Comparison of ENCODE assay signal across 17 cellular contexts in the genomic region with DNA sequence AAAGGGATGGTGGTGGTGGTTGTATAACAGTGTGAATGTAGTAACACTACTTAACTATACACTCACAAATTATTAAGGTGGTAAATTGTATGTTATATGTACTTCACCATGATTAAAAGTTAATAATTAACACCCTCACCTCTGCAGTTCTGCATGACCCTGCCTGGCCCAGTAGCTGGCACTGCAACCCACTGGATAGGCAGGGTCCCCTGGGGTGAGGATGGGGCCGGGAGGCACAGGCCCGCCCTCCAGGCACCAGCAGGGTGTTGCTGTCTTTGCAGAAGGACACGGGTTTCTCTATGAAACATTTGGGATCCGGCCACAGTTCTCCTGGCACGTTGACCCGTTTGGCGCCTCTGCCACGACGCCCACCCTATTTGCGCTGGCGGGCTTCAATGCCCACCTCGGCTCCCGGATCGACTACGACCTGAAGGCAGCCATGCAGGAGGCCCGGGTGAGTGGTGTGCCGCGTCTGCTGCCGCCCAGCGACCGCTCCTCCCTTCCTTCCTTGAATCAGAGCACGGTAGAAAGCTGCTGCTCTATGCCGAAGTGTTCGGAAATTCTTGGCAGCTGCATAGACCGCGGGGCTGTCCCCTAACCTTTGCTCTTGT. TPM values are rescaled to one million over a fixed set of nuclear protein-coding genes. Genes with fewer than 3 reads are reported as not detected.
DNase-seq lines count a peak whose midpoint lies in the region; ATAC-seq, FAIRE-seq and TF ChIP-seq lines count a peak whose summit lies in the region.
"Had no signal": no experiment of that assay in that cellular context is flagged by ENCODE, and none has a peak within 500 bp of the region (broad histone marks: within the 10 kb centered on the region; RNA-seq: fewer than 3 reads in every experiment).

No MANE protein-coding gene starts in this region.

- no CpG with 5 or more reads among the region's 26 CpGs for WGBS in H9 (ENCODE audit: extremely low coverage, insufficient read length, low lambda C conversion rate)

- H3K4me3 ChIP-seq in kidney (ENCODE audit: low read length in 2 of 2), result no peak overlapping the region
- H3K4me3 ChIP-seq: A549 had no signal

- no peaks in the 10 kb centered on the region for H3K27me3 Mint-ChIP-seq in stimulated activated naive CD8-positive, alpha-beta T cell treated with anti-CD3 and anti-CD28 coated beads, Interleukin-15, amount 100 ng/mL, for 72 hours
- peaks cover 3% of the 10 kb centered on the region for H3K27me3 Mint-ChIP-seq in H9 (ENCODE audit: low read depth)
- H3K27me3 Mint-ChIP-seq: CD4-positive, alpha-beta memory T cell had no signal

- H2AFZ ChIP-seq in H9 (ENCODE audit: low read length), result no peak overlapping the region

- H3K4ac ChIP-seq in H9 (ENCODE audit: low read depth, low read length), result no peak overlapping the region

- CTCF ChIA-PET in HEK293T (lab: Yijun Ruan, JAX), result no interaction called here

- no peak overlapping the region for H2BK12ac ChIP-seq in H9 (ENCODE audit: insufficient read length, low read depth, low read length)

- H3K9me3 Mint-ChIP-seq in stimulated activated naive CD8-positive, alpha-beta T cell treated with anti-CD3 and anti-CD28 coated beads, Interleukin-15, amount 100 ng/mL, for 72 hours, result peaks cover 0 to 5% of the 10 kb centered on the region in 2 donors
- H3K9me3 Mint-ChIP-seq in H9, result peaks cover 8 to 9% of the 10 kb centered on the region in 2 experiments; a peak in 4 of 5 replicates

- no peak overlapping the region for H3K4me3 Mint-ChIP-seq in stimulated activated naive CD8-positive, alpha-beta T cell treated with anti-CD3 and anti-CD28 coated beads, Interleukin-15, amount 100 ng/mL, for 72 hours
- no peak overlapping the region for H3K4me3 Mint-ChIP-seq in H9
- H3K4me3 Mint-ChIP-seq: CD4-positive, alpha-beta memory T cell had no signal

- no peak overlapping the region for H3K56ac ChIP-seq in H9 (ENCODE audit: insufficient read length, low read depth, low read length)

- H2BK20ac ChIP-seq in H9 (ENCODE audit: low read depth, low read length, poor library complexity, severe bottlenecking), result no peak overlapping the region

- H3K36me3 ChIP-seq in kidney (ENCODE audit: control insufficient read depth in 1 of 2, insufficient read depth in 2 of 2, low read length in 2 of 2), result no peaks in the 10 kb centered on the region
- H3K36me3 ChIP-seq: BE2C had no signal

- no peak overlapping the region for H3K18ac ChIP-seq in H9 (ENCODE audit: insufficient read length, low read depth, low read length)

- H4K20me1 ChIP-seq in H9 (ENCODE audit: control insufficient read depth, insufficient read depth, insufficient read length), result no peaks in the 10 kb centered on the region

- no peak overlapping the region; the same call in 1 of the 2 replicates for H3K14ac ChIP-seq in H9 (ENCODE audit: insufficient read depth, low read length)

- H3K9me3 ChIP-seq in H9 (ENCODE audit: control insufficient read depth, low read depth, low read length) (no peaks in the 10 kb centered on the region), kidney (ENCODE audit: control insufficient read depth in 1 of 2, low read length in 2 of 2) (peaks cover 0 to 5% of the 10 kb centered on the region in 2 donors)
- H3K9me3 ChIP-seq: A549, BE2C had no signal

- H2BK15ac ChIP-seq in H9 (ENCODE audit: low read depth, low read length), result no peak overlapping the region

- H3K27ac ChIP-seq in H9 (ENCODE audit: insufficient read length, low read depth, low read length) (no peak overlapping the region), kidney (ENCODE audit: low read depth in 2 of 2, low read length in 2 of 2) (no peak overlapping the region)
- H3K27ac ChIP-seq: A549, C4-2B had no signal

- no peak overlapping the region for H3T11ph ChIP-seq in H9 (ENCODE audit: low read length)

- H2AK5ac ChIP-seq in H9 (ENCODE audit: insufficient read length, low read length), result no peak overlapping the region

- H3K4me1 Mint-ChIP-seq in stimulated activated naive CD8-positive, alpha-beta T cell treated with anti-CD3 and anti-CD28 coated beads, Interleukin-15, amount 100 ng/mL, for 72 hours, result no peaks in the 10 kb centered on the region
- no peaks in the 10 kb centered on the region for H3K4me1 Mint-ChIP-seq in H9

- intact Hi-C loops in kidney (cut with DNase I), result no loop called here

- no peak overlapping the region for H2BK120ac ChIP-seq in H9 (ENCODE audit: low read depth, low read length, poor library complexity, severe bottlenecking)

- no peaks in the 10 kb centered on the region for H3K79me2 ChIP-seq in H9 (ENCODE audit: insufficient read depth, low read length)

- H3K27ac Mint-ChIP-seq in stimulated activated naive CD8-positive, alpha-beta T cell treated with anti-CD3 and anti-CD28 coated beads, Interleukin-15, amount 100 ng/mL, for 72 hours, result peak overlapping the region in 1 of 2 donors; percentile 42
- no peak overlapping the region for H3K27ac Mint-ChIP-seq in H9
- H3K27ac Mint-ChIP-seq: CD4-positive, alpha-beta memory T cell had no signal

- H3K4me1 ChIP-seq in H9 (ENCODE audit: insufficient read depth, low read length) (no peaks in the 10 kb centered on the region), kidney (ENCODE audit: control insufficient read depth in 1 of 2, insufficient read depth in 1 of 2, low read depth in 1 of 2, low read length in 2 of 2) (no peaks in the 10 kb centered on the region)
- H3K4me1 ChIP-seq: A549, BE2C had no signal

- FAIRE-seq in kidney (lab: Jason Lieb, UNC), result no peak
- FAIRE-seq: A549, D721Med had no signal

- H3K9ac ChIP-seq in H9 (ENCODE audit: extremely low read depth, insufficient read length, low read length), result no peak overlapping the region
- no peak overlapping the region for H3K9ac ChIP-seq in kidney (ENCODE audit: low read length in 2 of 2)

- ATAC-seq in stimulated activated naive CD8-positive, alpha-beta T cell treated with anti-CD3 and anti-CD28 coated beads, Interleukin-15, amount 100 ng/mL, for 72 hours, result peak; percentile 32
- no peak for ATAC-seq in stimulated activated naive CD8-positive, alpha-beta T cell treated with anti-CD3 and anti-CD28 coated beads, Interleukin-15, Interleukin-2, amounts not matched to agents 100 U/mL and 50 U/mL, for 24 hours
- no peak for ATAC-seq in HG03025 (IDR thresholded peaks at IDR 0.05; ENCODE audit: low FRiP score, unreplicated experiment)
- no peak for ATAC-seq in HG03280 (IDR thresholded peaks at IDR 0.05; ENCODE audit: unreplicated experiment)
- ATAC-seq: A549 had no signal

- no peaks in the 10 kb centered on the region for H3K27me3 ChIP-seq in H9 (ENCODE audit: insufficient read depth, low read length)
- H3K27me3 ChIP-seq: BE2C had no signal

- H3K36me3 Mint-ChIP-seq in H9 (ENCODE audit: insufficient read depth in 1 of 3, low read depth in 3 of 3), result peaks cover 0 to 18% (median 0%) of the 10 kb centered on the region in 3 experiments; a peak in 5 of 7 replicates

- no peak overlapping the region for H3K4me2 ChIP-seq in H9 (ENCODE audit: insufficient read depth, insufficient read length, low read length)
- H3K4me2 ChIP-seq: A549 had no signal

- H4K8ac ChIP-seq in H9 (replicated peaks; ENCODE audit: insufficient read length, low read depth, low read length), result no peak overlapping the region

- no peak overlapping the region for H4K91ac ChIP-seq in H9 (ENCODE audit: insufficient read length, low read depth, low read length)

- no peak overlapping the region for H4K5ac ChIP-seq in H9 (ENCODE audit: insufficient read length, low read depth, low read length)

- H3K79me1 ChIP-seq in H9 (ENCODE audit: insufficient read depth, low read depth, low read length, poor library complexity, severe bottlenecking), result no peaks in the 10 kb centered on the region

- no peak overlapping the region for H3K23ac ChIP-seq in H9 (ENCODE audit: insufficient read length, low read depth, low read length)

- 0 out of 3 replicates have a peak, but pooled peaks have one; percentile 16 for TF ChIP-seq CTCF in H9 (conservative IDR thresholded peaks at IDR 0.05)
- TF ChIP-seq CTCF in kidney (IDR thresholded peaks at IDR 0.05; ENCODE audit: borderline replicate concordance, extremely low read depth, insufficient read depth), result no peak

- DNase-seq in stimulated activated naive CD8-positive, alpha-beta T cell treated with anti-CD3 and anti-CD28 coated beads, Interleukin-15, amount 100 ng/mL, for 72 hours, result no peak
- no peak for DNase-seq in stimulated activated naive CD8-positive, alpha-beta T cell treated with anti-CD3 and anti-CD28 coated beads, Interleukin-15, Interleukin-2, amounts not matched to agents 100 U/mL and 50 U/mL, for 24 hours
- DNase-seq in H9 (no peak), kidney (peak; percentile 57), HEK293T (ENCODE audit: extremely low spot score) (no peak)
- DNase-seq: BE2C; CD4-positive, alpha-beta memory T cell; COR-L47; DMS153; HCEC 1CT; IMR-90; KBM-7 had no signal

- H3K23me2 ChIP-seq in H9 (ENCODE audit: insufficient read length, low read depth, low read length, poor library complexity, severe bottlenecking), result no peaks in the 10 kb centered on the region

- H2BK5ac ChIP-seq in H9 (ENCODE audit: insufficient read length, low read length), result no peak overlapping the region

- POLR2A ChIA-PET in HEK293T (lab: Yijun Ruan, JAX), result interaction anchor here (1.3 kb wide), 1 partner anchor 13 kb away, joined by 3 read pairs; no protein-coding TSS in a partner anchor

TF ChIP-seq in HEK293T, 16 proteins besides CTCF, POLR2A, EP300 and RAD21 (continues in another document):
- TF ChIP-seq FOXK2 (IDR thresholded peaks at IDR 0.05), result no peak
- no peak for TF ChIP-seq SP1 (IDR thresholded peaks at IDR 0.05)
- no peak for TF ChIP-seq ELF4 (IDR thresholded peaks at IDR 0.05)
- TF ChIP-seq L3MBTL2 (conservative IDR thresholded peaks at IDR 0.05), result no peak
- no peak for TF ChIP-seq LEF1 (IDR thresholded peaks at IDR 0.05; ENCODE audit: borderline replicate concordance)
- no peak for TF ChIP-seq SUZ12 (IDR thresholded peaks at IDR 0.05)
- no peak for TF ChIP-seq NFRKB (IDR thresholded peaks at IDR 0.05)
- TF ChIP-seq ZNF384 (IDR thresholded peaks at IDR 0.05), result no peak
- TF ChIP-seq PKNOX1 (IDR thresholded peaks at IDR 0.05), result no peak
- no peak for TF ChIP-seq TARDBP (IDR thresholded peaks at IDR 0.05)
- TF ChIP-seq BHLHE40 (IDR thresholded peaks at IDR 0.05; ENCODE audit: borderline replicate concordance), result no peak
- TF ChIP-seq HDGF (IDR thresholded peaks at IDR 0.05; ENCODE audit: borderline replicate concordance), result no peak

RNA-seq across cellular contexts. Expression of gene MAN2B2, which starts 11.8 kb away (rescaled TPM):
- 5.8 and 5.9 TPM in 2 replicates for total RNA-seq in H9 (2021)
- total RNA-seq in kidney, result 34.3 TPM
- polyA plus RNA-seq in kidney (ENCODE audit: insufficient read depth, low read depth, low replicate concordance), result 19.9 TPM

RNA-seq across cellular contexts. Expression of gene MRFAP1, which starts 53.7 kb away (rescaled TPM):
- 328 and 329 TPM in 2 replicates for total RNA-seq in H9 (2021)
- 264 TPM for total RNA-seq in kidney
- polyA plus RNA-seq in kidney (ENCODE audit: insufficient read depth, low read depth, low replicate concordance), result 406 TPM
